In the genomic region with DNA sequence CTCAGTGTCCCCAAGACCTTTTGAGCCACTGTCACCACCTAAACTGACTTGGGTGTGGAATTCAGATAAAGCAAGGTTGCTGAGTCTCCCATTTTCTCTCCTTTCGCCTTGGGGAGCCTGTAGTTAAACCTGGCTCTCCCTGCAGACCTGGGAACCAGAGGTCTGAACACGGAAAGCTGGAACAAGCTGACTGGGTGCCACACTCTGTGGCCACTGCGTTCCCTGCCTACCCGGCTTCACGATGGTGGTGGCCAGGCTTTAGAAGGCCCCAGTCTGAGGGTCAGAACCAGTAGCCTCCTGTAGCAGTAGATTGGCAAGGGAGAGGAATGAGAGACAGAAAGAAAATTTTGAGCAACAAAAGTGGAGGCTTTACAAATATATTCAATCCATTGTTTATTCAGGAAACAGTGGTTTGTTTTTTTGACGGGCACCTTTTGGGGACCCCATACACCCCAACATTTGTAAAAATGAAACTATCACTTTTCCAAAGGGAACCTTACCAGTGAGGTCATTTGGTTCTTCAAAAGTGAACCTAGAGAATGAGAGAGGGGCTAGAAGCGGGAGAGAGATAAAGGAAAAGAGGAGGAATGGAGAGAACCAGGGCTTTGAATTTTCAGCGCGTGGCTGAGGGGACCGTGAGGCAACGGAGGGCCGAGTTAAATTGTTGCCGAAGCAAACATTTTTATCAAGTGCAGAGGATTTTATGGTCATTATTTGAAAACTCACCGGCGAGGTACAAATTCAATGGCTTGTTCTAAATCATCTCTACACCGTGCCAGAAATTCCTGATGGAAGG, we compare ENCODE assay signal across 17 cellular contexts. TPM values are rescaled to one million over a fixed set of nuclear protein-coding genes. Genes with fewer than 3 reads are reported as not detected.
A peak's percentile ranks its signal among the peaks of the same experiment; 100 is the strongest.
DNase-seq lines count a peak whose midpoint lies in the region; FAIRE-seq and TF ChIP-seq lines count a peak whose summit lies in the region.
"Had no signal": no experiment of that assay in that cellular context is flagged by ENCODE, and none has a peak within 500 bp of the region (broad histone marks: within the 10 kb centered on the region; RNA-seq: fewer than 3 reads in every experiment).

No MANE protein-coding gene starts in this region.

- H3K9me3 ChIP-seq in colonic mucosa: no peaks in the 10 kb centered on the region
- H3K9me3 ChIP-seq: Peyer's patch, transverse colon had no signal

- no peak for TF ChIP-seq CTCF in colonic mucosa (IDR thresholded peaks at IDR 0.05)
- TF ChIP-seq CTCF in nephron progenitor cell (IDR thresholded peaks at IDR 0.05): no peak
- TF ChIP-seq CTCF in GM10248 (IDR thresholded peaks at IDR 0.05; ENCODE audit: control extremely low read depth, extremely low read depth, low read depth, missing control alignments): no peak

- intact Hi-C loops in activated CD4-positive, alpha-beta T cell treated with anti-CD3 and anti-CD28 coated beads, Interleukin-2, amount 10 ng/mL, durations not matched to agents 24 days and 14 days (cut with micrococcal nuclease): loop anchor here (2.0 to 10.0 kb wide), 2 partner anchors 24 to 1348 kb away; partner anchors contain the start of gene DLX4
- intact Hi-C loops in colonic mucosa (cut with DNase I): loop anchor here (5.0 kb wide), 1 partner anchor 275 kb away; no protein-coding TSS in a partner anchor

- H3K36me3 Mint-ChIP-seq in activated CD4-positive, alpha-beta T cell treated with anti-CD3 and anti-CD28 coated beads, Interleukin-2, amount 10 ng/mL, durations not matched to agents 24 days and 14 days (ENCODE audit: low read depth): peaks cover 5% of the 10 kb centered on the region
- peaks cover 38% of the 10 kb centered on the region for H3K36me3 Mint-ChIP-seq in nephron progenitor cell (ENCODE audit: low read depth)

- H3K36me3 ChIP-seq in colonic mucosa: no peaks in the 10 kb centered on the region
- H3K36me3 ChIP-seq: Peyer's patch, transverse colon had no signal

- CTCF ChIA-PET in GM10248 (lab: Yijun Ruan, JAX): interaction anchor here (0.9 to 4.6 kb wide), 15 partner anchors 9 to 599 kb away, joined by 3 to 31 read pairs (median 5); partner anchors contain the start of genes HOXB5 and HOXB9

- H3K27me3 ChIP-seq in colonic mucosa: peaks cover 45% of the 10 kb centered on the region

- H3K4me1 Mint-ChIP-seq in activated CD4-positive, alpha-beta T cell treated with anti-CD3 and anti-CD28 coated beads, Interleukin-2, amount 10 ng/mL, durations not matched to agents 24 days and 14 days: peaks cover 37% of the 10 kb centered on the region
- peaks cover 59% of the 10 kb centered on the region for H3K4me1 Mint-ChIP-seq in nephron progenitor cell

- FAIRE-seq in urothelium cell line (lab: Jason Lieb, UNC): no peak

- peak overlapping the region; percentile 73 for H3K27ac Mint-ChIP-seq in activated CD4-positive, alpha-beta T cell treated with anti-CD3 and anti-CD28 coated beads, Interleukin-2, amount 10 ng/mL, durations not matched to agents 24 days and 14 days
- H3K27ac Mint-ChIP-seq in nephron progenitor cell: peak overlapping the region; percentile 100

- H3K27ac ChIP-seq in colonic mucosa: no peak overlapping the region

- no peak for DNase-seq in activated CD4-positive, alpha-beta T cell treated with anti-CD3 and anti-CD28 coated beads, Interleukin-2, amount 10 ng/mL, durations not matched to agents 24 days and 14 days
- no peak for DNase-seq in activated CD4-positive, alpha-beta T cell treated with anti-CD3 and anti-CD28 coated beads, Interleukin-2, amount 50 U/mL, for 48 hours
- DNase-seq in HT-29 (ENCODE audit: low spot score) (peak; percentile 76), colonic mucosa (no peak), nephron progenitor cell (no peak), urothelium cell line (ENCODE audit: low spot score) (no peak), NCI-H446 treated with DMSO at 0.1 percent for 48 hours (lab: John Stamatoyannopoulos, UW) (no peak), GM10248 (ENCODE audit: extremely low spot score) (no peak)
- DNase-seq: cerebellar nuclear complex; foreskin fibroblast; NCI-H2107; Peyer's patch; stimulated activated CD4-positive, alpha-beta T cell treated with anti-CD3 and anti-CD28 coated beads, Interleukin-2, amount 100 ng/mL, for 48 hours; transverse colon had no signal

- H3K4me1 ChIP-seq in colonic mucosa: peaks cover 13% of the 10 kb centered on the region

- peak overlapping the region; percentile 45 to 66 for H3K9ac ChIP-seq in colonic mucosa (ENCODE audit: low read depth in 2 of 2, low read length in 2 of 2)

- no peak overlapping the region for H3K4me3 Mint-ChIP-seq in activated CD4-positive, alpha-beta T cell treated with anti-CD3 and anti-CD28 coated beads, Interleukin-2, amount 10 ng/mL, durations not matched to agents 24 days and 14 days
- H3K4me3 Mint-ChIP-seq in nephron progenitor cell: peak overlapping the region; percentile 99

- H3K4me3 ChIP-seq in colonic mucosa: no peak overlapping the region

- POLR2A ChIA-PET in GM10248 (lab: Yijun Ruan, JAX): interaction anchor here (0.6 kb wide), 1 partner anchor 503 kb away, joined by 3 read pairs; no protein-coding TSS in a partner anchor

- no peaks in the 10 kb centered on the region for H3K9me3 Mint-ChIP-seq in activated CD4-positive, alpha-beta T cell treated with anti-CD3 and anti-CD28 coated beads, Interleukin-2, amount 10 ng/mL, durations not matched to agents 24 days and 14 days
- no peaks in the 10 kb centered on the region for H3K9me3 Mint-ChIP-seq in nephron progenitor cell

- peaks cover 86% of the 10 kb centered on the region for H3K27me3 Mint-ChIP-seq in activated CD4-positive, alpha-beta T cell treated with anti-CD3 and anti-CD28 coated beads, Interleukin-2, amount 10 ng/mL, durations not matched to agents 24 days and 14 days
- H3K27me3 Mint-ChIP-seq in nephron progenitor cell (ENCODE audit: low read depth, poor library complexity): peaks cover 9% of the 10 kb centered on the region

RNA-seq across cellular contexts. Expression of gene HOXB8, which starts 1.8 kb away (rescaled TPM):
- not detected in 2 replicates for total RNA-seq in activated CD4-positive, alpha-beta T cell treated with anti-CD3 and anti-CD28 coated beads, Interleukin-2, amount 10 ng/mL, durations not matched to agents 24 days and 14 days
- total RNA-seq in HT-29 (2014; rRNA removed; shearing (Covaris generic)): 51.0 and 52.7 TPM in 2 replicates
- 1 to 10 TPM; 4.2 to 7.4 TPM for total RNA-seq in colonic mucosa
- total RNA-seq: H7, liver had no signal

RNA-seq across cellular contexts. Expression of gene HOXB7, which starts 6.1 kb away (rescaled TPM):
- total RNA-seq in activated CD4-positive, alpha-beta T cell treated with anti-CD3 and anti-CD28 coated beads, Interleukin-2, amount 10 ng/mL, durations not matched to agents 24 days and 14 days: 0.30 and 0.36 TPM in 2 replicates
- 37.3 and 39.7 TPM in 2 replicates for total RNA-seq in HT-29 (2014; rRNA removed; shearing (Covaris generic))
- total RNA-seq in colonic mucosa: 10 to 100 TPM; 25.9 to 31.4 TPM

RNA-seq across cellular contexts. Expression of gene HOXB9, which starts 9.2 kb away (rescaled TPM):
- total RNA-seq in activated CD4-positive, alpha-beta T cell treated with anti-CD3 and anti-CD28 coated beads, Interleukin-2, amount 10 ng/mL, durations not matched to agents 24 days and 14 days: 0.21 and 0.30 TPM in 2 replicates
- total RNA-seq in HT-29 (2014; rRNA removed; shearing (Covaris generic)): 177 and 188 TPM in 2 replicates
- 10 to 100 TPM; 37.1 to 73.9 TPM for total RNA-seq in colonic mucosa
- total RNA-seq: H7, liver had no signal

RNA-seq across cellular contexts. Expression of gene HOXB6, which starts 12.1 kb away (rescaled TPM):
- 0.33 and 0.36 TPM in 2 replicates for total RNA-seq in activated CD4-positive, alpha-beta T cell treated with anti-CD3 and anti-CD28 coated beads, Interleukin-2, amount 10 ng/mL, durations not matched to agents 24 days and 14 days
- total RNA-seq in HT-29 (2014; rRNA removed; shearing (Covaris generic)): 160 and 174 TPM in 2 replicates
- total RNA-seq in colonic mucosa: 10 to 100 TPM; 30.0 to 71.0 TPM
- total RNA-seq: H7 had no signal

RNA-seq across cellular contexts. Expression of gene HOXB5, which starts 23.3 kb away (rescaled TPM):
- not detected in 2 replicates for total RNA-seq in activated CD4-positive, alpha-beta T cell treated with anti-CD3 and anti-CD28 coated beads, Interleukin-2, amount 10 ng/mL, durations not matched to agents 24 days and 14 days
- total RNA-seq in HT-29 (2014; rRNA removed; shearing (Covaris generic)): 7.5 and 8.2 TPM in 2 replicates
- total RNA-seq in colonic mucosa: 10 to 100 TPM; 11.0 to 22.7 TPM
- total RNA-seq: G401, H7 had no signal

Comparison
In these comparisons a context has a peak if more than half of its experiments do, and no peak if none do; other contexts are left out.
1. RNA of gene HOXB7, which starts 6.1 kb away (total RNA-seq): 37.3 to 39.7 TPM in HT-29 and 25.9 to 31.4 TPM in colonic mucosa; 0.30 to 0.36 TPM in activated CD4-positive, alpha-beta T cell treated with anti-CD3 and anti-CD28 coated beads, Interleukin-2, amount 10 ng/mL, durations not matched to agents 24 days and 14 days; every median in the first group is over 10 times any median in the second.
2. RNA of gene HOXB9, which starts 9.2 kb away (total RNA-seq): 177 to 188 TPM in HT-29 and 37.1 to 73.9 TPM in colonic mucosa; 0.21 to 0.30 TPM in activated CD4-positive, alpha-beta T cell treated with anti-CD3 and anti-CD28 coated beads, Interleukin-2, amount 10 ng/mL, durations not matched to agents 24 days and 14 days; every median in the first group is over 10 times any median in the second.